8 cellular contexts compared by ENCODE assay signal in genomic region chr2:206160124-206160806, GRCh38. TPM values are rescaled to one million over a fixed set of nuclear protein-coding genes. Genes with fewer than 3 reads are reported as not detected.
DNase-seq lines count a peak whose midpoint lies in the region; ATAC-seq and TF ChIP-seq lines count a peak whose summit lies in the region.

No MANE protein-coding gene starts in this region.

- no peaks in the 10 kb centered on the region for H3K9me3 ChIP-seq in ascending aorta
- no peaks in the 10 kb centered on the region for H3K9me3 ChIP-seq in iPS-18a (ENCODE audit: control insufficient read depth, low read depth, low read length)

- DNase-seq in activated gamma-delta T cell (lab: John Stamatoyannopoulos, UW): peak; percentile 59
- no peak for DNase-seq in activated gamma-delta T cell treated with Interleukin-2 at 50 U/mL for 16 hours
- no peak for DNase-seq in HFF-Myc (ENCODE audit: extremely low read depth, low read depth)
- DNase-seq in NCI-H1105 (lab: John Stamatoyannopoulos, UW): peak; percentile 36
- DNase-seq in ascending aorta (ENCODE audit: low spot score in 2 of 2): peak in 1 of 2 donors; percentile 72
- DNase-seq in stimulated activated naive B cell treated with anti-CD40 and anti-IgM and Interleukin-4, amounts not matched to agents 10 μg/mL and 1 μg/mL and 100 μg/mL, for 72 hours: no peak
- DNase-seq in cortex of kidney (lab: John Stamatoyannopoulos, UW): no peak

- no peaks in the 10 kb centered on the region for H3K9me3 Mint-ChIP-seq in stimulated activated naive B cell treated with anti-CD40 and anti-IgM and Interleukin-4, amounts not matched to agents 10 μg/mL and 1 μg/mL and 100 μg/mL, for 72 hours

- H3K36me3 Mint-ChIP-seq in stimulated activated naive B cell treated with anti-CD40 and anti-IgM and Interleukin-4, amounts not matched to agents 10 μg/mL and 1 μg/mL and 100 μg/mL, for 72 hours: peaks cover 31 to 40% of the 10 kb centered on the region in 2 donors

- H3K4me1 ChIP-seq in ascending aorta (peaks cover 0 to 21% of the 10 kb centered on the region in 2 donors), iPS-18a (ENCODE audit: control insufficient read depth, low read depth, low read length) (peaks cover 6% of the 10 kb centered on the region)

- ATAC-seq in stimulated activated naive B cell treated with anti-CD40 and anti-IgM and Interleukin-4, amounts not matched to agents 10 μg/mL and 1 μg/mL and 100 μg/mL, for 72 hours (replicated peaks): peak; percentile 68

- TF ChIP-seq CTCF in HFF-Myc (IDR thresholded peaks at IDR 0.05; ENCODE audit: low read depth, low read length, missing control alignments): no peak
- no peak for TF ChIP-seq CTCF in ascending aorta (IDR thresholded peaks at IDR 0.05)

- no peaks in the 10 kb centered on the region for H3K27me3 Mint-ChIP-seq in stimulated activated naive B cell treated with anti-CD40 and anti-IgM and Interleukin-4, amounts not matched to agents 10 μg/mL and 1 μg/mL and 100 μg/mL, for 72 hours

- peak overlapping the region; percentile 98 for H3K9ac ChIP-seq in iPS-18a (ENCODE audit: low read length)

- H3K4me3 Mint-ChIP-seq in stimulated activated naive B cell treated with anti-CD40 and anti-IgM and Interleukin-4, amounts not matched to agents 10 μg/mL and 1 μg/mL and 100 μg/mL, for 72 hours: peak overlapping the region; percentile 98 to 99

- peak overlapping the region; percentile 95 for H3K4me3 ChIP-seq in HFF-Myc (replicated peaks; ENCODE audit: low read depth, low read length)
- H3K4me3 ChIP-seq in ascending aorta: peak overlapping the region; percentile 77 to 89
- H3K4me3 ChIP-seq in iPS-18a (ENCODE audit: low read length): peak overlapping the region; percentile 91

- intact Hi-C loops in ascending aorta (cut with DNase I): no loop called here

- H3K27me3 ChIP-seq in ascending aorta (no peaks in the 10 kb centered on the region), iPS-18a (ENCODE audit: control insufficient read depth, insufficient read depth, low read length) (no peaks in the 10 kb centered on the region)

- peak overlapping the region; percentile 99 for H3K27ac Mint-ChIP-seq in stimulated activated naive B cell treated with anti-CD40 and anti-IgM and Interleukin-4, amounts not matched to agents 10 μg/mL and 1 μg/mL and 100 μg/mL, for 72 hours

- peaks cover 21 to 40% of the 10 kb centered on the region in 2 donors for H3K4me1 Mint-ChIP-seq in stimulated activated naive B cell treated with anti-CD40 and anti-IgM and Interleukin-4, amounts not matched to agents 10 μg/mL and 1 μg/mL and 100 μg/mL, for 72 hours

- peak overlapping the region; percentile 92 to 93 for H3K27ac ChIP-seq in ascending aorta
- H3K27ac ChIP-seq in iPS-18a (ENCODE audit: low read length): peak overlapping the region; percentile 92

- H3K36me3 ChIP-seq in ascending aorta: peaks cover 5 to 31% of the 10 kb centered on the region in 2 donors
- H3K36me3 ChIP-seq in iPS-18a (ENCODE audit: control insufficient read depth, low read depth, low read length): peaks cover 41% of the 10 kb centered on the region

RNA-seq across cellular contexts. Expression of gene EEF1B2, which starts 0.6 kb away (rescaled TPM):
- total RNA-seq in ascending aorta: 229 TPM

RNA-seq across cellular contexts. Expression of gene NDUFS1, which starts 1.0 kb away (rescaled TPM):
- 16.4 TPM for total RNA-seq in ascending aorta

Comparison
In these comparisons a context has a peak if more than half of its experiments do, and no peak if none do; other contexts are left out.
1. DNase-seq: peak in activated gamma-delta T cell (single experiment) and NCI-H1105 (single experiment); none in activated gamma-delta T cell treated with Interleukin-2 at 50 U/mL for 16 hours (single experiment), HFF-Myc (single experiment), stimulated activated naive B cell treated with anti-CD40 and anti-IgM and Interleukin-4, amounts not matched to agents 10 μg/mL and 1 μg/mL and 100 μg/mL, for 72 hours (single experiment) and cortex of kidney (single experiment).
2. Peak in every context shown above with its lines, with median percentiles within 50 percentile points of each other: H3K4me3 ChIP-seq.